In the genomic region with DNA sequence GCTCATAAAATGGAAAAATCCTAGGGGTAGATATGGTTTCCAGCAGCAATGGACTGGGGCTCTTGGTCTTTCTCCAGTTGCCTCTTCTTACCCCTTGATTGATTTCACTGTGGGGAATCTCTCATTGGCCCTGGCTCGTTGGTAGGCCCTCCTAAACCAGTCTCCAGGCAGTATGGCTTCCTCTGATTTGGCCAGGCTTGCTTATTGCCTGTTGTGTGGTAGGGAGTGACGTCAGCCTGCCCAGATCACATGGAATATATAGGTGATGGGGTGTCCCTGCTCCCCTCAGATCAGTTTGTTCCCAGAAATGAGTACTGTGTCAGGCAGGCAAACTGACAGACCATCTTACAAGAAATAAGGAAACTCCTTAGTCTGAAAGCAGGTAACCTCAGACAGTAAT, we compare ENCODE assay signal across 1 cellular context.
A peak's percentile ranks its signal among the peaks of the same experiment; 100 is the strongest.
TF ChIP-seq lines count a peak whose summit lies in the region.

No MANE protein-coding gene starts in this region.

TF ChIP-seq in HepG2, 621 proteins besides CTCF, POLR2A, EP300 and RAD21:
- TF ChIP-seq CREB1 (IDR thresholded peaks at IDR 0.05) = peak; percentile 72
- no peak for TF ChIP-seq CREB1 (CRISPR knock-in tag; IDR thresholded peaks at IDR 0.05)
- TF ChIP-seq, protein P1, sequence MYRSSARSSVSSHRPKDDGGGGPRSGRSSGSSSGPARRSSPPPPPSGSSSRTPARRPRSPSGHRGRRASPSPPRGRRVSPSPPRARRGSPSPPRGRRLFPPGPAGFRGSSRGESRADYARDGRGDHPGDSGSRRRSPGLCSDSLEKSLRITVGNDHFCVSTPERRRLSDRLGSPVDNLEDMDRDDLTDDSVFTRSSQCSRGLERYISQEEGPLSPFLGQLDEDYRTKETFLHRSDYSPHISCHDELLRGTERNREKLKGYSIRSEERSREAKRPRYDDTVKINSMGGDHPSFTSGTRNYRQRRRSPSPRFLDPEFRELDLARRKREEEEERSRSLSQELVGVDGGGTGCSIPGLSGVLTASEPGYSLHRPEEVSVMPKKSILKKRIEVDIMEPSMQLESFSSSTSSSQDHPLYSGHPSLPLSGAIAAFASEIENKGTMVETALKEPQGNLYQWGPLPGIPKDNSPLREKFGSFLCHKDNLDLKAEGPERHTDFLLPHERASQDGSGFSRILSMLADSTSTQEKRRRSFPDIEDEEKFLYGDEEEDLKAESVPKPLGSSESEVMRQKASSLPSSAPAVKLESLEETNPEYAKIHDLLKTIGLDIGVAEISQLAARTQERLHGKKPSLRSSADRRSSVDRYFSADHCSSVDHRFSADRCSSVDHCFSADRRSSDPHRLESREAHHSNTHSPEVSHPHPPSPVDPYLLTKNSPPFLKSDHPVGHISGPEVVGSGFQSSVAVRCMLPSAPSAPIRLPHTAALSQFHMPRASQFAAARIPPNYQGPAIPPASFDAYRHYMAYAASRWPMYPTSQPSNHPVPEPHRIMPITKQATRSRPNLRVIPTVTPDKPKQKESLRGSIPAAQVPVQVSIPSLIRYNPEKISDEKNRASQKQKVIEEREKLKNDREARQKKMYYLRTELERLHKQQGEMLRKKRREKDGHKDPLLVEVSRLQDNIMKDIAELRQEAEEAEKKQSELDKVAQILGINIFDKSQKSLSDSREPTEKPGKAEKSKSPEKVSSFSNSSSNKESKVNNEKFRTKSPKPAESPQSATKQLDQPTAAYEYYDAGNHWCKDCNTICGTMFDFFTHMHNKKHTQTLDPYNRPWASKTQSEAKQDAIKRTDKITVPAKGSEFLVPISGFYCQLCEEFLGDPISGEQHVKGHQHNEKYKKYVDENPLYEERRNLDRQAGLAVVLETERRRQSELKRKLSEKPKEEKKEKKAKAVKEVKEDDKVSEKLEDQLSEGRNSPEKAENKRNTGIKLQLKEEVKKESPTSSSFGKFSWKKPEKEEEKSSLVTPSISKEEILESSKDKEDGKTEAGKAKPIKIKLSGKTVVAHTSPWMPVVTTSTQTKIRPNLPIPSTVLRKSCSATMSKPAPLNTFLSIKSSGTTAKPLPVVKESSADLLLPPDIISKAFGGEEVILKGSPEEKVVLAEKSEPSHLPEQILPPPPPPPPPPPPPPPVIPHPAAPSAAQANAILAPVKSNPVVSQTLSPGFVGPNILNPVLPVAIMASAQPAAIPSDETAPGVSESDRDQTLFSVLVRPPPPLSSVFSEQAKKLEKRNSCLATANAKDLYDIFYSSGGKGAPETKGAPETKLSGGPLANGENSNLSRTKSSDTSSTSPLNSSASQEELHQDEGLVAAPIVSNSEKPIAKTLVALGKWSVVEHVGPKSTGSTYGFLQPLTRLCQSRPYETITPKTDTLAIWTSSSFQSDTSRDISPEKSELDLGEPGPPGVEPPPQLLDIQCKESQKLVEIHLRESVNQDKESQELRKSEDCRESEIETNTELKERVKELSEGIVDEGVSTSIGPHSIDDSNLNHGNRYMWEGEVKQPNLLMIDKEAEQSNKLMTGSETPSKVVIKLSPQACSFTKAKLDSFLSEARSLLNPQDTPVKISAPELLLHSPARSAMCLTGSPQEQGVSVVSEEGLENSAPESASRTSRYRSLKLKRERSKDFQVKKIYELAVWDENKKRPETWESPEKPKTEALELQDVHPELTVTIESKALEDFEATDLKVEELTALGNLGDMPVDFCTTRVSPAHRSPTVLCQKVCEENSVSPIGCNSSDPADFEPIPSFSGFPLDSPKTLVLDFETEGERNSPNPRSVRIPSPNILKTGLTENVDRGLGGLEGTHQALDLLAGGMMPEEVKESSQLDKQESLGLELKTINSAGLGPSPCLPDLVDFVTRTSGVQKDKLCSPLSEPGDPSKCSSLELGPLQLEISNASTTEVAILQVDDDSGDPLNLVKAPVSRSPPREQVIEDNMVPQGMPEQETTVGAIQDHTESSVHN (CRISPR knock-in tag; IDR thresholded peaks at IDR 0.05) = no peak
